In genomic region chr10:108095932-108096925, GRCh38 we compare ENCODE assay signal across 20 cellular contexts.
"Had no signal": no experiment of that assay in that cellular context is flagged by ENCODE, and none has a peak within 500 bp of the region (broad histone marks: within the 10 kb centered on the region; RNA-seq: fewer than 3 reads in every experiment).

No MANE protein-coding gene starts in this region.

- H3K4me1 Mint-ChIP-seq: activated naive CD8-positive, alpha-beta T cell treated with anti-CD3 and anti-CD28 coated beads, Interleukin-2, amount 10 ng/mL, durations not matched to agents 7 days and 5 days; brain; central memory CD8-positive, alpha-beta T cell; memory B cell; naive thymus-derived CD4-positive, alpha-beta T cell; neural progenitor cell; stimulated activated naive B cell treated with anti-CD40 and anti-IgM and Interleukin-4, amounts not matched to agents 10 μg/mL and 1 μg/mL and 100 μg/mL, for 72 hours had no signal

- H3K36me3 Mint-ChIP-seq: activated naive CD8-positive, alpha-beta T cell treated with anti-CD3 and anti-CD28 coated beads, Interleukin-2, amount 10 ng/mL, durations not matched to agents 7 days and 5 days; brain; memory B cell; naive thymus-derived CD4-positive, alpha-beta T cell; neural progenitor cell; stimulated activated naive B cell treated with anti-CD40 and anti-IgM and Interleukin-4, amounts not matched to agents 10 μg/mL and 1 μg/mL and 100 μg/mL, for 72 hours had no signal

- H2AFZ ChIP-seq: neural progenitor cell had no signal

- H3K9ac ChIP-seq: neural progenitor cell had no signal

- H3K9me3 ChIP-seq: colonic mucosa, left lung, mucosa of descending colon, ovary, sigmoid colon had no signal

- DNase-seq: activated CD4-positive, alpha-beta T cell treated with anti-CD3 and anti-CD28 coated beads for 1 hour; activated CD4-positive, alpha-beta T cell treated with anti-CD3 and anti-CD28 coated beads, Interleukin-2, amount 50 U/mL, for 4 hours; activated naive CD4-positive, alpha-beta T cell; activated naive CD8-positive, alpha-beta T cell treated with anti-CD3 and anti-CD28 coated beads, Interleukin-2, amount 10 ng/mL, durations not matched to agents 7 days and 5 days; colonic mucosa; erythroblast; naive thymus-derived CD4-positive, alpha-beta T cell; ovary; sigmoid colon; stimulated activated naive B cell treated with anti-CD40 and anti-IgM and Interleukin-4, amounts not matched to agents 10 μg/mL and 1 μg/mL and 100 μg/mL, for 72 hours; SW 1271; T-helper 2 cell had no signal

- H3K36me3 ChIP-seq: colonic mucosa, left lung, neural progenitor cell, ovary, sigmoid colon, spleen had no signal

- H3K27ac Mint-ChIP-seq: activated naive CD8-positive, alpha-beta T cell treated with anti-CD3 and anti-CD28 coated beads, Interleukin-2, amount 10 ng/mL, durations not matched to agents 7 days and 5 days; brain; memory B cell; naive thymus-derived CD4-positive, alpha-beta T cell; neural progenitor cell; stimulated activated naive B cell treated with anti-CD40 and anti-IgM and Interleukin-4, amounts not matched to agents 10 μg/mL and 1 μg/mL and 100 μg/mL, for 72 hours had no signal

- H3K4me1 ChIP-seq: colonic mucosa, left lung, neural progenitor cell, sigmoid colon, spleen had no signal

- ATAC-seq: left lung; mucosa of descending colon; naive thymus-derived CD4-positive, alpha-beta T cell; stimulated activated naive B cell treated with anti-CD40 and anti-IgM and Interleukin-4, amounts not matched to agents 10 μg/mL and 1 μg/mL and 100 μg/mL, for 72 hours had no signal

- H3K27me3 ChIP-seq: colonic mucosa, left lung, neural progenitor cell, ovary, sigmoid colon, spleen had no signal

- H3K4me3 ChIP-seq: colonic mucosa, left lung, mucosa of descending colon, neural progenitor cell, ovary, sigmoid colon, spleen had no signal

- H3K27me3 Mint-ChIP-seq: activated naive CD8-positive, alpha-beta T cell treated with anti-CD3 and anti-CD28 coated beads, Interleukin-2, amount 10 ng/mL, durations not matched to agents 7 days and 5 days; brain; central memory CD8-positive, alpha-beta T cell; memory B cell; naive thymus-derived CD4-positive, alpha-beta T cell; stimulated activated naive B cell treated with anti-CD40 and anti-IgM and Interleukin-4, amounts not matched to agents 10 μg/mL and 1 μg/mL and 100 μg/mL, for 72 hours had no signal

- H3K9me3 Mint-ChIP-seq: activated naive CD8-positive, alpha-beta T cell treated with anti-CD3 and anti-CD28 coated beads, Interleukin-2, amount 10 ng/mL, durations not matched to agents 7 days and 5 days; brain; memory B cell; neural progenitor cell had no signal

- H3K4me2 ChIP-seq: neural progenitor cell had no signal

- H3K4me3 Mint-ChIP-seq: activated naive CD8-positive, alpha-beta T cell treated with anti-CD3 and anti-CD28 coated beads, Interleukin-2, amount 10 ng/mL, durations not matched to agents 7 days and 5 days; brain; central memory CD8-positive, alpha-beta T cell; memory B cell; naive thymus-derived CD4-positive, alpha-beta T cell; neural progenitor cell; stimulated activated naive B cell treated with anti-CD40 and anti-IgM and Interleukin-4, amounts not matched to agents 10 μg/mL and 1 μg/mL and 100 μg/mL, for 72 hours had no signal

- H3K27ac ChIP-seq: colonic mucosa, left lung, neural progenitor cell, ovary, sigmoid colon, spleen, VCaP had no signal
